In the genomic region with DNA sequence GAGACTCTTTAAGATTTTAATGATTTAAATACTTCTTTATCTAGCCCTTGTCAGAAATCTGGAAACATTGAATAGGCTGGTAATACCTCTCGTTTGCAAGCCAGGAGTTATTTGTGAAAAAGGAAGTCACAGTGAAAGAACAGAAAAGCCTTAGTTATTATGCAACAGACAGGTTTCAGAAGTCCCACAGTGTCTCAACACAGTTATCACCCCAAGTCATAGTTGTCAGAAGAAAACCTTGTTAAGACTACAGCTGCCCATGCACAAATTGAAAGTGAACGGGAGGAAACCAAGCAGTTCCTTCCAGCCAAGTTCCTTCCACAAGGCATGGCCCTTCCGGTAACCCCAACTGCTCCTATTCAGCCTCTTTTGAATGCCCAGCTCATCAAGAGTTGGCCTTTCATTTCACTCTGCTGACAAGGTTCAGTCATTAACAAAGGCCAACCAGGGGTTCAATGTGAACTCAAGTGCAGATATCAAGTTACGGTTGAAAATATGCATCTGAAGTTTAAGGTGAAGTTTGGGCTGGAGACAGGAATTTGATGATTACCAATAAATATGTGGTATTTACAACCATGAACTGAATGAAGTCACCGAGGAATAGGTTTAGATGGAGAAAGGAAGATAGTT, we compare ENCODE assay signal across 9 cellular contexts. TPM values are rescaled to one million over a fixed set of nuclear protein-coding genes. Genes with fewer than 3 reads are reported as not detected.
DNase-seq lines count a peak whose midpoint lies in the region; ATAC-seq and TF ChIP-seq lines count a peak whose summit lies in the region.
"Had no signal": no experiment of that assay in that cellular context is flagged by ENCODE, and none has a peak within 500 bp of the region (broad histone marks: within the 10 kb centered on the region; RNA-seq: fewer than 3 reads in every experiment).

No MANE protein-coding gene starts in this region.

- H3K27me3 Mint-ChIP-seq in endothelial cell (ENCODE audit: unreplicated experiment) (no peaks in the 10 kb centered on the region), progenitor cell of endocrine pancreas (peaks cover 3% of the 10 kb centered on the region)

- H3K36me3 ChIP-seq in SJCRH30 (no peaks in the 10 kb centered on the region), tibial artery (no peaks in the 10 kb centered on the region)

- intact Hi-C loops in tibial artery (cut with DNase I; ENCODE audit: low total_unique reads) = no loop called here

- H3K4me3 ChIP-seq in SJCRH30 = no peak overlapping the region
- H3K4me3 ChIP-seq in tibial artery = no peak overlapping the region

- no peak overlapping the region for H3K4me3 Mint-ChIP-seq in endothelial cell (ENCODE audit: unreplicated experiment)
- H3K4me3 Mint-ChIP-seq in progenitor cell of endocrine pancreas (ENCODE audit: low read depth) = no peak overlapping the region

- H3K9me3 ChIP-seq in SJCRH30 (replicated peaks) (no peaks in the 10 kb centered on the region), tibial artery (no peaks in the 10 kb centered on the region)

- H3K27ac Mint-ChIP-seq in endothelial cell (ENCODE audit: unreplicated experiment) (peak overlapping the region; percentile 44), progenitor cell of endocrine pancreas (no peak overlapping the region)

- H3K36me3 Mint-ChIP-seq in endothelial cell (ENCODE audit: low read depth, unreplicated experiment) (no peaks in the 10 kb centered on the region), progenitor cell of endocrine pancreas (ENCODE audit: insufficient read depth) (no peaks in the 10 kb centered on the region)

- ATAC-seq in GM18508 (IDR thresholded peaks at IDR 0.05; ENCODE audit: insufficient read depth, unreplicated experiment) (peak; percentile 96), GM21515 (IDR thresholded peaks at IDR 0.05; ENCODE audit: unreplicated experiment) (peak; percentile 96), HG03432 (IDR thresholded peaks at IDR 0.05; ENCODE audit: unreplicated experiment) (peak; percentile 97)

- H3K9me3 Mint-ChIP-seq in endothelial cell (ENCODE audit: unreplicated experiment) (peaks cover 5% of the 10 kb centered on the region), progenitor cell of endocrine pancreas (ENCODE audit: low read depth) (no peaks in the 10 kb centered on the region)

- TF ChIP-seq CTCF in endothelial cell (IDR thresholded peaks at IDR 0.05; ENCODE audit: unreplicated experiment) (no peak), tibial artery (IDR thresholded peaks at IDR 0.05) (no peak), progenitor cell of endocrine pancreas (IDR thresholded peaks at IDR 0.05; ENCODE audit: unreplicated experiment) (no peak)

- no peak overlapping the region for H3K27ac ChIP-seq in SJCRH30
- no peak overlapping the region for H3K27ac ChIP-seq in tibial artery

- H3K4me1 ChIP-seq in SJCRH30 = no peaks in the 10 kb centered on the region
- H3K4me1 ChIP-seq in tibial artery = peaks cover 0 to 7% (median 3%) of the 10 kb centered on the region in 4 donors

- peaks cover 31% of the 10 kb centered on the region for H3K4me1 Mint-ChIP-seq in endothelial cell (ENCODE audit: unreplicated experiment)
- peaks cover 3% of the 10 kb centered on the region for H3K4me1 Mint-ChIP-seq in progenitor cell of endocrine pancreas (ENCODE audit: low read depth)

- no peak for DNase-seq in endothelial cell (ENCODE audit: low spot score)
- DNase-seq in SJCRH30 = no peak
- no peak for DNase-seq in tibial artery
- no peak for DNase-seq in mesenteric fat pad (ENCODE audit: low spot score)
- no peak for DNase-seq in progenitor cell of endocrine pancreas (ENCODE audit: low spot score, unreplicated experiment)
- DNase-seq: NCI-H2029 had no signal

- no peaks in the 10 kb centered on the region for H3K27me3 ChIP-seq in SJCRH30
- H3K27me3 ChIP-seq in tibial artery = no peaks in the 10 kb centered on the region

RNA-seq across cellular contexts. Expression of a gene that starts 15.6 kb away (rescaled TPM):
- total RNA-seq in endothelial cell (ENCODE audit: unreplicated experiment) = 4.1 TPM
- 5.0 and 5.1 TPM in 2 replicates for total RNA-seq in SJCRH30 (2014; rRNA removed; shearing (Covaris generic))
- 29.0 TPM for total RNA-seq in mesenteric fat pad
- 1.4 and 1.8 TPM in 2 replicates for total RNA-seq in progenitor cell of endocrine pancreas

RNA-seq across cellular contexts. Expression of a gene that starts 27.0 kb away (rescaled TPM):
- 15.4 TPM for total RNA-seq in endothelial cell (ENCODE audit: unreplicated experiment)
- total RNA-seq in SJCRH30 (2014; rRNA removed; shearing (Covaris generic)) = 17.8 and 25.4 TPM in 2 replicates
- total RNA-seq in mesenteric fat pad = 5.9 TPM
- 10.4 TPM in 2 replicates for total RNA-seq in progenitor cell of endocrine pancreas
